35 cellular contexts compared by ENCODE assay signal in the genomic region with DNA sequence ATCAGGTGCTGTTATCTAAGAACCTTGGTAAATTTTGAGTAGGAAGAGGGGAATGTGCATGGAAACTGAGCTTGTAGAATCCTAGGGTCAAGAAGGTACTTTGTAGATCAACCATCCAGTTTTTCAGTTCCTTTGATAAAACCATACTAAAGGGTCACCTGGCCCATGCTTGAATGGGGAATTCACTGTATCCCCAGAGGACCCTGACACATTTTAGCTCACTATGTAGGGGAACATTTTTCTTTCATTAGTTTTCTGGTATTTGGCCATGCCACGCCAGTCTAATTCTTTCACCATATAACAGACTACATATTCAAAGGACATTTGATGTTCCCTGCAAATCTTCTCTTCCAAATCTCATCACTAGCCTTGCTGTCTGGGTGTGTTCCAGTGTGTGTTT.
"Had no signal": no experiment of that assay in that cellular context is flagged by ENCODE, and none has a peak within 500 bp of the region (broad histone marks: within the 10 kb centered on the region; RNA-seq: fewer than 3 reads in every experiment).

No MANE protein-coding gene starts in this region.

- DNase-seq: activated CD4-positive, alpha-beta T cell treated with anti-CD3 and anti-CD28 coated beads for 1 hour; activated CD4-positive, alpha-beta T cell treated with anti-CD3 and anti-CD28 coated beads for 48 hours; activated CD4-positive, alpha-beta T cell treated with anti-CD3 and anti-CD28 coated beads, Interleukin-2, amount 50 U/mL, for 48 hours; activated CD4-positive, CD25-positive, alpha-beta regulatory T cell; activated CD8-positive, alpha-beta T cell treated with anti-CD3 and anti-CD28 coated beads, Interleukin-2, amount 10 ng/mL, durations not matched to agents 7 days and 5 days; activated effector memory CD4-positive, alpha-beta T cell treated with Interleukin-2 at 50 U/mL for 16 hours; activated naive CD4-positive, alpha-beta T cell treated with anti-CD3 and anti-CD28 coated beads, Interleukin-2, amount 10 ng/mL, durations not matched to agents 7 days and 5 days; activated naive CD8-positive, alpha-beta T cell treated with anti-CD3 and anti-CD28 coated beads, Interleukin-2, amount 50 U/mL, for 24 hours; activated T-cell treated with anti-CD3 and anti-CD28 coated beads, Interleukin-2, amount 50 U/mL, for 24 hours; anterior cingulate cortex; caudate nucleus; cerebellar nuclear complex; Kasumi-1; KBM-7; MG63; MV-4-11; NCI-H1092; NCI-H1436 treated with DMSO at 0.1 percent for 48 hours; NCI-H1694 treated with DMSO at 0.1 percent for 48 hours; NCI-H2029; NCI-H345; NCI-H524 treated with DMSO at 0.1 percent for 48 hours; NCI-H748 treated with DMSO at 0.1 percent for 48 hours; NK-92 treated with Interleukin-12 subunit alpha and Interleukin-12 subunit beta, amount 100 ng/mL, for 24 hours; PC-9; SIG-M5; SW 1271; T-helper 1 cell; T-helper 2 cell; T-helper 9 cell had no signal

- H3K4me2 ChIP-seq: PC-9 had no signal

- ATAC-seq: activated CD8-positive, alpha-beta T cell treated with anti-CD3 and anti-CD28 coated beads, Interleukin-2, amount 10 ng/mL, durations not matched to agents 7 days and 5 days; activated naive CD8-positive, alpha-beta T cell treated with anti-CD3 and anti-CD28 coated beads, Interleukin-2, amount 50 U/mL, for 24 hours; Right ventricle myocardium inferior had no signal

- H3K4me3 Mint-ChIP-seq: activated CD8-positive, alpha-beta T cell treated with anti-CD3 and anti-CD28 coated beads, Interleukin-2, amount 10 ng/mL, durations not matched to agents 7 days and 5 days; activated naive CD4-positive, alpha-beta T cell treated with anti-CD3 and anti-CD28 coated beads, Interleukin-2, amount 10 ng/mL, durations not matched to agents 7 days and 5 days; activated naive CD8-positive, alpha-beta T cell; activated naive CD8-positive, alpha-beta T cell treated with anti-CD3 and anti-CD28 coated beads, Interleukin-2, amount 50 U/mL, for 24 hours; activated T-cell treated with anti-CD3 and anti-CD28 coated beads, Interleukin-2, amount 50 U/mL, for 24 hours; brain had no signal

- H2AFZ ChIP-seq: PC-9 had no signal

- H3K9me3 Mint-ChIP-seq: activated naive CD4-positive, alpha-beta T cell treated with anti-CD3 and anti-CD28 coated beads, Interleukin-2, amount 10 ng/mL, durations not matched to agents 7 days and 5 days; activated naive CD8-positive, alpha-beta T cell treated with anti-CD3 and anti-CD28 coated beads, Interleukin-2, amount 50 U/mL, for 24 hours; activated T-cell treated with anti-CD3 and anti-CD28 coated beads, Interleukin-2, amount 50 U/mL, for 24 hours; brain had no signal

- H3K4me1 Mint-ChIP-seq: activated naive CD4-positive, alpha-beta T cell treated with anti-CD3 and anti-CD28 coated beads, Interleukin-2, amount 10 ng/mL, durations not matched to agents 7 days and 5 days had no signal

- H3K27me3 ChIP-seq: MG63 had no signal

- H3K27ac Mint-ChIP-seq: activated CD8-positive, alpha-beta T cell treated with anti-CD3 and anti-CD28 coated beads, Interleukin-2, amount 10 ng/mL, durations not matched to agents 7 days and 5 days; activated naive CD4-positive, alpha-beta T cell treated with anti-CD3 and anti-CD28 coated beads, Interleukin-2, amount 10 ng/mL, durations not matched to agents 7 days and 5 days; activated naive CD8-positive, alpha-beta T cell; activated naive CD8-positive, alpha-beta T cell treated with anti-CD3 and anti-CD28 coated beads, Interleukin-2, amount 50 U/mL, for 24 hours; activated T-cell treated with anti-CD3 and anti-CD28 coated beads, Interleukin-2, amount 50 U/mL, for 24 hours; brain had no signal

- H3K9me3 ChIP-seq: MG63 had no signal

- H3K36me3 Mint-ChIP-seq: activated naive CD4-positive, alpha-beta T cell treated with anti-CD3 and anti-CD28 coated beads, Interleukin-2, amount 10 ng/mL, durations not matched to agents 7 days and 5 days; brain had no signal

- H3K27me3 Mint-ChIP-seq: activated naive CD4-positive, alpha-beta T cell treated with anti-CD3 and anti-CD28 coated beads, Interleukin-2, amount 10 ng/mL, durations not matched to agents 7 days and 5 days; activated naive CD8-positive, alpha-beta T cell; activated naive CD8-positive, alpha-beta T cell treated with anti-CD3 and anti-CD28 coated beads, Interleukin-2, amount 50 U/mL, for 24 hours; activated T-cell treated with anti-CD3 and anti-CD28 coated beads, Interleukin-2, amount 50 U/mL, for 24 hours had no signal

- H3K27ac ChIP-seq: PC-9, RWPE1, VCaP had no signal

- H3K4me3 ChIP-seq: MG63, PC-9 had no signal

- H3K36me3 ChIP-seq: MG63 had no signal
